9 cellular contexts compared by ENCODE assay signal in genomic region chr1:26531651-26532131, GRCh38. TPM values are rescaled to one million over a fixed set of nuclear protein-coding genes. Genes with fewer than 3 reads are reported as not detected.
DNase-seq lines count a peak whose midpoint lies in the region; ATAC-seq and TF ChIP-seq lines count a peak whose summit lies in the region.
"Had no signal": no experiment of that assay in that cellular context is flagged by ENCODE, and none has a peak within 500 bp of the region (broad histone marks: within the 10 kb centered on the region; RNA-seq: fewer than 3 reads in every experiment).

No MANE protein-coding gene starts in this region.

- DNase-seq in ELF-1 (ENCODE audit: low read depth, low spot score): peak; percentile 37
- DNase-seq in NCI-H2196 (lab: John Stamatoyannopoulos, UW; ENCODE audit: unreplicated experiment): peak; percentile 84
- DNase-seq in epithelial cell of prostate (ENCODE audit: low read depth, low spot score): no peak
- no peak for DNase-seq in neural progenitor cell (ENCODE audit: low spot score)
- no peak for DNase-seq in heart left ventricle
- no peak for DNase-seq in activated CD4-positive, alpha-beta T cell treated with anti-CD3 and anti-CD28 coated beads, Interleukin-2, amount 50 U/mL, for 1 hour

- no peaks in the 10 kb centered on the region for H3K36me3 Mint-ChIP-seq in neural progenitor cell

- H3K27ac ChIP-seq in epithelial cell of prostate: peak overlapping the region; percentile 92
- no peak overlapping the region for H3K27ac ChIP-seq in neural progenitor cell
- no peak overlapping the region for H3K27ac ChIP-seq in heart left ventricle

- WGBS in heart left ventricle, 4 donors: 88 to 96% (median 95%) methylated on average over 8 to 12 of the region's 12 CpGs

- H2AFZ ChIP-seq in neural progenitor cell (replicated peaks): no peak overlapping the region

- H3K9me3 Mint-ChIP-seq in neural progenitor cell: no peaks in the 10 kb centered on the region
- H3K9me3 Mint-ChIP-seq: central memory CD8-positive, alpha-beta T cell had no signal

- H3K4me1 Mint-ChIP-seq in neural progenitor cell: peaks cover 19% of the 10 kb centered on the region

- H3K4me3 ChIP-seq in neural progenitor cell (peak overlapping the region; percentile 91), heart left ventricle (no peak overlapping the region)

- H3F3A ChIP-seq in neural progenitor cell (ENCODE audit: low read depth): peaks cover 24% of the 10 kb centered on the region

- H3K9ac ChIP-seq in neural progenitor cell: no peak overlapping the region

- TF ChIP-seq CTCF in neural progenitor cell (IDR thresholded peaks at IDR 0.05) (no peak), heart left ventricle (IDR thresholded peaks at IDR 0.05) (no peak)

- H3K79me2 ChIP-seq in neural progenitor cell (ENCODE audit: low read depth): peaks cover 39% of the 10 kb centered on the region

- H3K9me3 ChIP-seq in neural progenitor cell (ENCODE audit: low read depth) (no peaks in the 10 kb centered on the region), heart left ventricle (no peaks in the 10 kb centered on the region)

- no peak overlapping the region for H3K4me3 Mint-ChIP-seq in neural progenitor cell
- H3K4me3 Mint-ChIP-seq: central memory CD8-positive, alpha-beta T cell had no signal

- intact Hi-C loops in heart left ventricle (cut with DNase I): loop anchor here in 1 of 10 donors (2.0 kb wide), 1 partner anchor 31 kb away; no protein-coding TSS in a partner anchor

- no peak overlapping the region for H3K27ac Mint-ChIP-seq in neural progenitor cell

- H3K36me3 ChIP-seq in neural progenitor cell: no peaks in the 10 kb centered on the region
- no peaks in the 10 kb centered on the region for H3K36me3 ChIP-seq in heart left ventricle

- H3K4me1 ChIP-seq in neural progenitor cell (peaks cover 22% of the 10 kb centered on the region), heart left ventricle (peaks cover 0 to 23% (median 5%) of the 10 kb centered on the region in 12 donors)

- peaks cover 12% of the 10 kb centered on the region for H3K27me3 Mint-ChIP-seq in neural progenitor cell (ENCODE audit: insufficient read depth, low read depth)
- H3K27me3 Mint-ChIP-seq: central memory CD8-positive, alpha-beta T cell had no signal

- TF ChIP-seq POLR2A in heart left ventricle (IDR thresholded peaks at IDR 0.05): no peak

- H3K27me3 ChIP-seq in neural progenitor cell (peaks cover 6% of the 10 kb centered on the region), heart left ventricle (no peaks in the 10 kb centered on the region)

- peak overlapping the region; percentile 98 for H3K4me2 ChIP-seq in neural progenitor cell

- ATAC-seq in heart left ventricle (no peak), HG02588 (IDR thresholded peaks at IDR 0.05; ENCODE audit: unreplicated experiment) (no peak), GM19035 (IDR thresholded peaks at IDR 0.05; ENCODE audit: unreplicated experiment) (no peak)

- peaks cover 27% of the 10 kb centered on the region for H4K20me1 ChIP-seq in neural progenitor cell (ENCODE audit: low read depth)

RNA-seq across cellular contexts. Expression of gene RPS6KA1, which starts 2.1 kb away (rescaled TPM):
- total RNA-seq in neural progenitor cell (ENCODE audit: low replicate concordance) (18.7 and 43.9 TPM in 2 replicates), heart left ventricle (10 to 100 TPM in 2 of 9 donors, 1 to 10 TPM in 7; 1.1 to 24.4 (median 3.8) TPM)
- polyA plus RNA-seq in heart left ventricle: 1 to 10 TPM; 1.6 to 3.5 TPM

RNA-seq across cellular contexts. Expression of gene HMGN2, which starts 59.5 kb away (rescaled TPM):
- total RNA-seq in neural progenitor cell (ENCODE audit: low replicate concordance) (831 and 964 TPM in 2 replicates), heart left ventricle (100 to 1,000 TPM in 7 of 9 donors, 10 to 100 TPM in 2; 66.3 to 256 (median 123) TPM)
- 100 to 1,000 TPM; 116 to 154 TPM for polyA plus RNA-seq in heart left ventricle

Comparison
In these comparisons a context has a peak if more than half of its experiments do, and no peak if none do; other contexts are left out.
1. DNase-seq: peak in ELF-1 (single experiment) and NCI-H2196 (single experiment); none in epithelial cell of prostate (single experiment), neural progenitor cell (single experiment), heart left ventricle (0 of 5) and activated CD4-positive, alpha-beta T cell treated with anti-CD3 and anti-CD28 coated beads, Interleukin-2, amount 50 U/mL, for 1 hour (single experiment).